1 cellular context compared by ENCODE assay signal in genomic region chr22:40015346-40015976, GRCh38.
TF ChIP-seq lines count a peak whose summit lies in the region.

No MANE protein-coding gene starts in this region.

TF ChIP-seq in H1, 55 proteins besides CTCF, POLR2A, EP300 and RAD21 (continued from another document):
- TF ChIP-seq FOSL1 (IDR thresholded peaks at IDR 0.05; ENCODE audit: insufficient read depth, low read depth, low read length) (no peak), TAF1 (IDR thresholded peaks at IDR 0.05; ENCODE audit: low read depth, low read length) (no peak), EZH2 (IDR thresholded peaks at IDR 0.05; ENCODE audit: low read depth, low read length, severe bottlenecking) (no peak), GTF2F1 (IDR thresholded peaks at IDR 0.05; ENCODE audit: borderline replicate concordance, low read depth, low read length) (no peak), JUN (IDR thresholded peaks at IDR 0.05; ENCODE audit: low read depth, low read length) (no peak), SIRT6 (IDR thresholded peaks at IDR 0.05; ENCODE audit: low read length) (no peak), RBBP5 (IDR thresholded peaks at IDR 0.05; ENCODE audit: borderline replicate concordance, low read depth, low read length) (no peak), CREB1 (IDR thresholded peaks at IDR 0.05) (no peak)
- TF ChIP-seq, protein P1, sequence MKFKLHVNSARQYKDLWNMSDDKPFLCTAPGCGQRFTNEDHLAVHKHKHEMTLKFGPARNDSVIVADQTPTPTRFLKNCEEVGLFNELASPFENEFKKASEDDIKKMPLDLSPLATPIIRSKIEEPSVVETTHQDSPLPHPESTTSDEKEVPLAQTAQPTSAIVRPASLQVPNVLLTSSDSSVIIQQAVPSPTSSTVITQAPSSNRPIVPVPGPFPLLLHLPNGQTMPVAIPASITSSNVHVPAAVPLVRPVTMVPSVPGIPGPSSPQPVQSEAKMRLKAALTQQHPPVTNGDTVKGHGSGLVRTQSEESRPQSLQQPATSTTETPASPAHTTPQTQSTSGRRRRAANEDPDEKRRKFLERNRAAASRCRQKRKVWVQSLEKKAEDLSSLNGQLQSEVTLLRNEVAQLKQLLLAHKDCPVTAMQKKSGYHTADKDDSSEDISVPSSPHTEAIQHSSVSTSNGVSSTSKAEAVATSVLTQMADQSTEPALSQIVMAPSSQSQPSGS (IDR thresholded peaks at IDR 0.05; ENCODE audit: low read length): no peak
